In genomic region chr7:3995187-3995586, GRCh38 we compare ENCODE assay signal across 20 cellular contexts.
DNase-seq lines count a peak whose midpoint lies in the region; ATAC-seq and TF ChIP-seq lines count a peak whose summit lies in the region.
"Had no signal": no experiment of that assay in that cellular context is flagged by ENCODE, and none has a peak within 500 bp of the region (broad histone marks: within the 10 kb centered on the region; RNA-seq: fewer than 3 reads in every experiment).

No MANE protein-coding gene starts in this region.

- intact Hi-C loops in activated naive CD4-positive, alpha-beta T cell treated with anti-CD3 and anti-CD28 coated beads for 36 hours (cut with micrococcal nuclease), result no loop called here

- no peak overlapping the region for H3K4me3 Mint-ChIP-seq in activated naive CD4-positive, alpha-beta T cell treated with anti-CD3 and anti-CD28 coated beads for 36 hours
- no peak overlapping the region for H3K4me3 Mint-ChIP-seq in endodermal cell
- H3K4me3 Mint-ChIP-seq in stimulated activated naive CD8-positive, alpha-beta T cell treated with anti-CD3 and anti-CD28 coated beads, Interleukin-15, amount 100 ng/mL, for 72 hours, result no peak overlapping the region
- H3K4me3 Mint-ChIP-seq: activated CD8-positive, alpha-beta memory T cell treated with anti-CD3 and anti-CD28 coated beads, Interleukin-2, amount 10 ng/mL, durations not matched to agents 7 days and 5 days had no signal

- H3K36me3 Mint-ChIP-seq in activated naive CD4-positive, alpha-beta T cell treated with anti-CD3 and anti-CD28 coated beads for 36 hours (ENCODE audit: low read depth), result no peaks in the 10 kb centered on the region
- peaks cover 7% of the 10 kb centered on the region for H3K36me3 Mint-ChIP-seq in endodermal cell (ENCODE audit: low read depth)
- H3K36me3 Mint-ChIP-seq: activated CD8-positive, alpha-beta memory T cell treated with anti-CD3 and anti-CD28 coated beads, Interleukin-2, amount 10 ng/mL, durations not matched to agents 7 days and 5 days had no signal

- no peaks in the 10 kb centered on the region for H3K4me1 ChIP-seq in Karpas-422 (ENCODE audit: low read length)
- no peaks in the 10 kb centered on the region for H3K4me1 ChIP-seq in endodermal cell (ENCODE audit: control insufficient read depth, insufficient read depth, low read length)
- H3K4me1 ChIP-seq: left ventricle myocardium inferior, right atrium auricular region had no signal

- H3K9me3 Mint-ChIP-seq in activated naive CD4-positive, alpha-beta T cell treated with anti-CD3 and anti-CD28 coated beads for 36 hours, result no peaks in the 10 kb centered on the region
- no peaks in the 10 kb centered on the region for H3K9me3 Mint-ChIP-seq in endodermal cell
- H3K9me3 Mint-ChIP-seq in stimulated activated naive CD8-positive, alpha-beta T cell treated with anti-CD3 and anti-CD28 coated beads, Interleukin-15, amount 100 ng/mL, for 72 hours, result no peaks in the 10 kb centered on the region

- peak; percentile 85 for TF ChIP-seq CTCF in endodermal cell (conservative IDR thresholded peaks at IDR 0.05)
- TF ChIP-seq CTCF in GM13977 (IDR thresholded peaks at IDR 0.05; ENCODE audit: extremely low read depth, insufficient read depth, missing control alignments), result no peak

- no peak overlapping the region for H3K27ac ChIP-seq in Karpas-422 (ENCODE audit: low read length)
- H3K27ac ChIP-seq in endodermal cell (ENCODE audit: low read depth, low read length), result no peak overlapping the region
- H3K27ac ChIP-seq: left ventricle myocardium inferior, right atrium auricular region, VCaP had no signal

- ATAC-seq in stimulated activated naive CD8-positive, alpha-beta T cell treated with anti-CD3 and anti-CD28 coated beads, Interleukin-15, amount 100 ng/mL, for 72 hours, result peak; percentile 69
- no peak for ATAC-seq in GM21528 (IDR thresholded peaks at IDR 0.05; ENCODE audit: low FRiP score, unreplicated experiment)
- ATAC-seq: activated CD8-positive, alpha-beta memory T cell treated with anti-CD3 and anti-CD28 coated beads, Interleukin-2, amount 10 ng/mL, durations not matched to agents 7 days and 5 days had no signal

- H3K9me2 ChIP-seq in Karpas-422 (replicated peaks; ENCODE audit: insufficient read depth, low read length), result no peaks in the 10 kb centered on the region

- H3K79me2 ChIP-seq in Karpas-422 (ENCODE audit: low read length), result no peaks in the 10 kb centered on the region

- 78 to 100% methylated on average over 1 to 7 of the region's 7 CpGs for WGBS in endodermal cell (ENCODE audit: insufficient coverage in 1 of 2, insufficient read length in 1 of 2), 2 experiments

- no peaks in the 10 kb centered on the region for H3K9me3 ChIP-seq in Karpas-422 (ENCODE audit: low read length)
- H3K9me3 ChIP-seq in endodermal cell (ENCODE audit: control insufficient read depth, low read length), result no peaks in the 10 kb centered on the region
- H3K9me3 ChIP-seq: left ventricle myocardium inferior, right atrium auricular region had no signal

- H3K4me1 Mint-ChIP-seq in activated naive CD4-positive, alpha-beta T cell treated with anti-CD3 and anti-CD28 coated beads for 36 hours (ENCODE audit: low read depth), result no peaks in the 10 kb centered on the region
- H3K4me1 Mint-ChIP-seq in endodermal cell, result peaks cover 3% of the 10 kb centered on the region
- no peaks in the 10 kb centered on the region for H3K4me1 Mint-ChIP-seq in stimulated activated naive CD8-positive, alpha-beta T cell treated with anti-CD3 and anti-CD28 coated beads, Interleukin-15, amount 100 ng/mL, for 72 hours
- H3K4me1 Mint-ChIP-seq: activated CD8-positive, alpha-beta memory T cell treated with anti-CD3 and anti-CD28 coated beads, Interleukin-2, amount 10 ng/mL, durations not matched to agents 7 days and 5 days had no signal

- H3K4me3 ChIP-seq in Karpas-422 (ENCODE audit: low read length), result no peak overlapping the region
- no peak overlapping the region for H3K4me3 ChIP-seq in endodermal cell (ENCODE audit: low read length)
- H3K4me3 ChIP-seq: left ventricle myocardium inferior, right atrium auricular region had no signal

- no peak overlapping the region for H3K27ac Mint-ChIP-seq in activated naive CD4-positive, alpha-beta T cell treated with anti-CD3 and anti-CD28 coated beads for 36 hours
- no peak overlapping the region for H3K27ac Mint-ChIP-seq in endodermal cell
- no peak overlapping the region for H3K27ac Mint-ChIP-seq in stimulated activated naive CD8-positive, alpha-beta T cell treated with anti-CD3 and anti-CD28 coated beads, Interleukin-15, amount 100 ng/mL, for 72 hours
- H3K27ac Mint-ChIP-seq: activated CD8-positive, alpha-beta memory T cell treated with anti-CD3 and anti-CD28 coated beads, Interleukin-2, amount 10 ng/mL, durations not matched to agents 7 days and 5 days had no signal

- in situ Hi-C loops in GM13977 (cut with MboI; ENCODE audit: low pct_unique_long_range_greater_than_20kb, low sequenced_read_pairs, unreplicated experiment), result no loop called here

- peak; percentile 22 for DNase-seq in activated naive CD4-positive, alpha-beta T cell treated with anti-CD3 and anti-CD28 coated beads for 36 hours
- no peak for DNase-seq in activated naive CD4-positive, alpha-beta T cell treated with anti-CD3 and anti-CD28 coated beads, Interleukin-2, amount 50 U/mL, for 16 hours
- peak; percentile 42 for DNase-seq in Karpas-422
- peak; percentile 93 for DNase-seq in endodermal cell
- peak in 1 of 2 donors; percentile 20 for DNase-seq in stimulated activated naive CD8-positive, alpha-beta T cell treated with anti-CD3 and anti-CD28 coated beads, Interleukin-15, amount 100 ng/mL, for 72 hours
- DNase-seq in GM13977 (ENCODE audit: low spot score), result no peak
- no peak for DNase-seq in superior temporal gyrus (ENCODE audit: extremely low spot score)
- DNase-seq: activated CD8-positive, alpha-beta memory T cell treated with anti-CD3 and anti-CD28 coated beads, Interleukin-2, amount 10 ng/mL, durations not matched to agents 7 days and 5 days; activated naive CD4-positive, alpha-beta T cell; AML-193; COR-L47; KG1; left ventricle myocardium inferior; NCI-H1105; NCI-H526 treated with DMSO at 0.1 percent for 48 hours; nucleus accumbens; SW 1271 had no signal

- H3K9ac ChIP-seq in Karpas-422 (ENCODE audit: low read length) (no peak overlapping the region), endodermal cell (ENCODE audit: extremely low read depth, low read length, poor library complexity, severe bottlenecking) (no peak overlapping the region)

- H3K27me3 Mint-ChIP-seq in activated naive CD4-positive, alpha-beta T cell treated with anti-CD3 and anti-CD28 coated beads for 36 hours (ENCODE audit: low read depth), result peaks cover 5% of the 10 kb centered on the region
- H3K27me3 Mint-ChIP-seq in endodermal cell (ENCODE audit: insufficient read depth), result no peaks in the 10 kb centered on the region
- peaks cover 12% of the 10 kb centered on the region for H3K27me3 Mint-ChIP-seq in stimulated activated naive CD8-positive, alpha-beta T cell treated with anti-CD3 and anti-CD28 coated beads, Interleukin-15, amount 100 ng/mL, for 72 hours
- H3K27me3 Mint-ChIP-seq: activated CD8-positive, alpha-beta memory T cell treated with anti-CD3 and anti-CD28 coated beads, Interleukin-2, amount 10 ng/mL, durations not matched to agents 7 days and 5 days had no signal

- H3K36me3 ChIP-seq in Karpas-422 (ENCODE audit: insufficient read depth, low read length), result no peaks in the 10 kb centered on the region
- H3K36me3 ChIP-seq in endodermal cell (ENCODE audit: control insufficient read depth, insufficient read depth, low read length), result no peaks in the 10 kb centered on the region
- H3K36me3 ChIP-seq: left ventricle myocardium inferior, right atrium auricular region had no signal

- H4K20me1 ChIP-seq in Karpas-422 (ENCODE audit: insufficient read depth, low read depth, low read length), result no peaks in the 10 kb centered on the region

- CTCF ChIA-PET in activated naive CD4-positive, alpha-beta T cell treated with anti-CD3 and anti-CD28 coated beads for 36 hours (lab: Charles Lee), result no interaction called here

- H3K27me3 ChIP-seq in Karpas-422 (ENCODE audit: low read length) (no peaks in the 10 kb centered on the region), endodermal cell (ENCODE audit: control insufficient read depth, insufficient read depth, low read length, poor library complexity, severe bottlenecking) (no peaks in the 10 kb centered on the region)
- H3K27me3 ChIP-seq: right atrium auricular region had no signal

- H3K4me2 ChIP-seq in Karpas-422 (ENCODE audit: low read depth, low read length, poor library complexity, severe bottlenecking), result no peak overlapping the region

- H2AFZ ChIP-seq in Karpas-422 (ENCODE audit: low read length), result no peak overlapping the region

Comparison
In these comparisons a context has a peak if more than half of its experiments do, and no peak if none do; other contexts are left out.
1. DNase-seq: peak in activated naive CD4-positive, alpha-beta T cell treated with anti-CD3 and anti-CD28 coated beads for 36 hours (single experiment), Karpas-422 (single experiment) and endodermal cell (single experiment); none in activated naive CD4-positive, alpha-beta T cell treated with anti-CD3 and anti-CD28 coated beads, Interleukin-2, amount 50 U/mL, for 16 hours (single experiment), GM13977 (single experiment) and superior temporal gyrus (single experiment).